ENCODE assay signal across 1 cellular context in genomic region chr15:57705746-57706404, GRCh38.
TF ChIP-seq lines count a peak whose summit lies in the region.

No MANE protein-coding gene starts in this region.

TF ChIP-seq in WTC11, 78 proteins besides CTCF, POLR2A, EP300 and RAD21 (continued from another document):
- TF ChIP-seq AFF4 (CRISPR knock-in tag; IDR thresholded peaks at IDR 0.05; ENCODE audit: borderline replicate concordance): no peak
